In the genomic region with DNA sequence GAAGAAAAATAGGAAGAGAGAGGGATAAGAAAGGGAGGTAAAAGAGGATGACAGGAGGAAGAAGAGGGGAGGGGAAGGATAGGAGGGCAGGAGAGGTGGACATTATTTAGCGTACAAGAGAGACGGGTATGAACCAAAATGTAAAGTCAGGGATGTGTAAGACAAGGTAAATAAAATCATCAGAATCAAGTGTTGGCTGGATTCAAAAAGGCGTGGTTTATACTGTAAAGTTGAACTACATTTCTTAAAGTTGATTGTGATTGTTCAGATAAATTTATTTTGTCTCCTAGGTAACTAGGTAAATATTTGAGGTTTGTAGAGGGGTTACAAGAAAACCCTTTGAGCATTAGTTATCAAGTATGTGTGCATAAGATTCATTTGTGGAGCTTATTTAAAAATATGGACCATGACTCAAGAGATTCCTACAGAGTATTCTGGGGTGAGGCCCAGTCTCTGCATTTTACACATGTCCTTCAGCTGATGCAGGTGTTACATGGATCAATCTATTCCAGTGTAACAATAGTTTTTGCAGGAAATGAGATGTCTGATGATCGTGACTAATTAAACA, we compare ENCODE assay signal across 29 cellular contexts.
"Had no signal": no experiment of that assay in that cellular context is flagged by ENCODE, and none has a peak within 500 bp of the region (broad histone marks: within the 10 kb centered on the region; RNA-seq: fewer than 3 reads in every experiment).

No MANE protein-coding gene starts in this region.

- H3K9ac ChIP-seq: KMS-11 had no signal

- ATAC-seq: activated naive CD8-positive, alpha-beta T cell treated with anti-CD3 and anti-CD28 coated beads, Interleukin-2, amount 50 U/mL, for 24 hours; activated T-cell treated with anti-CD3 and anti-CD28 coated beads, Interleukin-2, amount 50 U/mL, for 4 hours; SK-N-SH treated with all-trans-retinoic acid at 6 μM for 48 hours had no signal

- DNase-seq: activated B cell treated with CpG ODN at 0.5 μM for 24 hours; activated CD4-positive, alpha-beta memory T cell treated with anti-CD3 and anti-CD28 coated beads for 36 hours; activated CD4-positive, alpha-beta T cell treated with anti-CD3 and anti-CD28 coated beads for 4 hours; activated CD4-positive, alpha-beta T cell treated with anti-CD3 and anti-CD28 coated beads, Interleukin-2, amount 50 U/mL, for 1 hour; activated CD4-positive, CD25-positive, alpha-beta regulatory T cell treated with anti-CD3 and anti-CD28 coated beads, Interleukin-2, amount 50 U/mL, for 72 hours; activated CD8-positive, alpha-beta memory T cell treated with anti-CD3 and anti-CD28 coated beads, Interleukin-2, amount 50 U/mL, for 4 hours; activated naive CD4-positive, alpha-beta T cell treated with anti-CD3 and anti-CD28 coated beads, Interleukin-2, amount 10 ng/mL, durations not matched to agents 7 days and 5 days; activated naive CD8-positive, alpha-beta T cell treated with anti-CD3 and anti-CD28 coated beads, Interleukin-2, amount 50 U/mL, for 24 hours; activated T-cell treated with anti-CD3 and anti-CD28 coated beads for 4 hours; activated T-cell treated with anti-CD3 and anti-CD28 coated beads, Interleukin-2, amount 50 U/mL, for 4 hours; anterior cingulate cortex; central memory CD4-positive, alpha-beta T cell; NCI-H1105; NCI-H1417 treated with DMSO at 0.1 percent for 48 hours; NCI-H187 treated with DMSO at 0.1 percent for 48 hours; NCI-H2081; NCI-H2171 treated with DMSO at 0.1 percent for 48 hours; NCI-H2227 treated with DMSO at 0.1 percent for 48 hours; NCI-H446; NCI-H510A treated with DMSO at 0.1 percent for 48 hours; NCI-H526 treated with DMSO at 0.1 percent for 48 hours; SHP77; SW 1271; T-helper 1 cell; T-helper 2 cell; T-helper 9 cell had no signal

- H3K4me2 ChIP-seq: KMS-11 had no signal

- H3K27ac ChIP-seq: KMS-11, VCaP had no signal
